ENCODE assay signal across 8 cellular contexts in the genomic region with DNA sequence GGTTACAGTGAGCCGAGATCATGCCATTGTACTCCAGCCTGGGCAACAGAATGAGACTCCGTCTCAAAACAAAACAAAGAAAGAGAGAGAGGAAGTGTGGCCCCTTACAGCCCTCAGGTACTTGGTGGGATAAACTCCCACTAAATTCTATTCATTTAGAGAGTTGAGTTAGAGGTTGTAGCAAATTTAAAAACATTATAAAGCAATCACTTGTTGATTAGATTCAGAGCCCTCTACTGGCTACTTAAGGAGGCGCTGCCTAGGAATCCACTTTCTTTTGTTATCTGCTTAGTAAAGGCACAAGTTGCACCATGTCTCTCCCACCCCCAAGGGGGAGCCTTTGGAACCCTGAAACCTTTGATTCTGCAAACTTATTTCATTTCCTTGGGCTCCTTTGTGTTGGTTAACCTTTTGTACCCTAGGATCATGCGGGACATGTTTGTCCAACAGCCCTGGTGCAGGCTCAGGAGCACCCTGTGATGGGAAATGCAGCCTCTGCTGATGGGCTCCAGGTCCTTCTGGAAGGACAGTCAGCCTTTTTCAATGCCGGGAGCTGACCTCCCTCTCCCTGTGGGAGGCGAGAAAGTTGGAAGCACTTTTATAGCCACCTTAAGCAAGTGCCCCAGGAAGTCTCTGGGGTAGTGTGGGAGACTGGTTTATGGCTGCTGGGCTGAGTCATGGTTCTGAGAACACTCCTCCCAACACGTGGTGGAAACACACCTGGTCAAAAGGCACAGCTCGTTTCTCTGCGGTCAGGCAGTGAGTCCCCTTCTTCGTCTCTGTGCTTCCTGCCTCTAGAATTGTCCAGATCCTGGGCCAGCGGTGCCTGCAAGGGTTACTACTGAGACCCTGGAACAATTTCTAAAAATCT. TPM values are rescaled to one million over a fixed set of nuclear protein-coding genes. Genes with fewer than 3 reads are reported as not detected.
DNase-seq lines count a peak whose midpoint lies in the region; ATAC-seq and TF ChIP-seq lines count a peak whose summit lies in the region.

No MANE protein-coding gene starts in this region.

- DNase-seq in T-helper 2 cell treated with Interferon-gamma antibody and Interleukin-4, amounts not matched to agents 5 μg/mL and 100 μg/mL, for 36 hours (ENCODE audit: low spot score), result peak; percentile 88
- DNase-seq in astrocyte of the hippocampus (ENCODE audit: low read depth, low spot score), result peak; percentile 57
- DNase-seq in kidney epithelial cell (ENCODE audit: low read depth), result peak; percentile 93
- peak; percentile 50 for DNase-seq in stimulated activated CD8-positive, alpha-beta memory T cell treated with anti-CD3 and anti-CD28 coated beads, Interleukin-12 subunit alpha, Interleukin-12 subunit beta, amount 100 ng/mL, for 1 hour (ENCODE audit: low read depth)
- no peak for DNase-seq in NCI-H187 treated with DMSO at 0.1 percent for 48 hours (lab: John Stamatoyannopoulos, UW)

- H3K9me3 ChIP-seq in HUES64 (ENCODE audit: insufficient read depth, low read depth, low read length), result no peaks in the 10 kb centered on the region

- H3K4me3 ChIP-seq in HUES64 (ENCODE audit: low read length), result no peak overlapping the region
- peak overlapping the region; percentile 69 for H3K4me3 ChIP-seq in kidney epithelial cell (ENCODE audit: low read depth, low read length)

- 61% methylated on average over 10 of the region's 11 CpGs for WGBS in HUES64

- H3K9me3 Mint-ChIP-seq in T-helper 2 cell treated with Interferon-gamma antibody and Interleukin-4, amounts not matched to agents 5 μg/mL and 100 μg/mL, for 36 hours, result no peaks in the 10 kb centered on the region

- no peaks in the 10 kb centered on the region for H3K27me3 Mint-ChIP-seq in T-helper 2 cell treated with Interferon-gamma antibody and Interleukin-4, amounts not matched to agents 5 μg/mL and 100 μg/mL, for 36 hours (ENCODE audit: low read depth)

- ATAC-seq in GM21576 (IDR thresholded peaks at IDR 0.05; ENCODE audit: unreplicated experiment), result peak; percentile 96

- H3K27me3 ChIP-seq in HUES64 (ENCODE audit: insufficient read depth, low read length) (no peaks in the 10 kb centered on the region), kidney epithelial cell (ENCODE audit: control insufficient read depth, insufficient read depth, low read length) (no peaks in the 10 kb centered on the region)

- peak overlapping the region; percentile 94 for H3K27ac Mint-ChIP-seq in T-helper 2 cell treated with Interferon-gamma antibody and Interleukin-4, amounts not matched to agents 5 μg/mL and 100 μg/mL, for 36 hours

- peaks cover 43% of the 10 kb centered on the region for H3K4me1 Mint-ChIP-seq in T-helper 2 cell treated with Interferon-gamma antibody and Interleukin-4, amounts not matched to agents 5 μg/mL and 100 μg/mL, for 36 hours (ENCODE audit: low read depth)

- H3K36me3 ChIP-seq in HUES64 (ENCODE audit: insufficient read depth, low read length) (no peaks in the 10 kb centered on the region), kidney epithelial cell (ENCODE audit: control insufficient read depth, insufficient read depth, low read length) (peaks cover 3% of the 10 kb centered on the region)

- peaks cover 4% of the 10 kb centered on the region for H3K4me1 ChIP-seq in HUES64 (ENCODE audit: insufficient read depth, low read length)

- peak overlapping the region; percentile 44; the same call in 1 of the 2 replicates for H3K27ac ChIP-seq in HUES64 (ENCODE audit: low read depth, low read length)

- peak overlapping the region; percentile 81 for H3K4me3 Mint-ChIP-seq in T-helper 2 cell treated with Interferon-gamma antibody and Interleukin-4, amounts not matched to agents 5 μg/mL and 100 μg/mL, for 36 hours

- peak overlapping the region; percentile 18; the same call in 1 of the 2 replicates for H3K9ac ChIP-seq in HUES64 (ENCODE audit: low read depth, low read length)

- TF ChIP-seq CTCF in GM12801 (IDR thresholded peaks at IDR 0.05; ENCODE audit: extremely low read depth, insufficient read length) (peak; percentile 21), kidney epithelial cell (IDR thresholded peaks at IDR 0.05; ENCODE audit: insufficient read depth, low read length, poor library complexity, severe bottlenecking) (peak; percentile 74)

- no peaks in the 10 kb centered on the region for H3K36me3 Mint-ChIP-seq in T-helper 2 cell treated with Interferon-gamma antibody and Interleukin-4, amounts not matched to agents 5 μg/mL and 100 μg/mL, for 36 hours (ENCODE audit: low read depth)

RNA-seq across cellular contexts. Expression of a gene that starts 2.3 kb away (rescaled TPM):
- polyA plus RNA-seq in HUES64 (2013, experiment 1 of 2), result 0.15 TPM
- 0.25 TPM for polyA plus RNA-seq in HUES64 (2013, experiment 2 of 2)
- total RNA-seq in kidney epithelial cell, result 125 and 126 TPM in 2 replicates

RNA-seq across cellular contexts. Expression of a gene that starts 42.4 kb away (rescaled TPM):
- 39.1 TPM for polyA plus RNA-seq in HUES64 (2013, experiment 1 of 2)
- 34.7 TPM for polyA plus RNA-seq in HUES64 (2013, experiment 2 of 2)
- 36.1 and 41.2 TPM in 2 replicates for total RNA-seq in kidney epithelial cell

RNA-seq across cellular contexts. Expression of a gene that starts 55.9 kb away (rescaled TPM):
- polyA plus RNA-seq in HUES64 (2013, experiment 1 of 2), result 92.2 TPM
- 96.4 TPM for polyA plus RNA-seq in HUES64 (2013, experiment 2 of 2)
- total RNA-seq in kidney epithelial cell, result 81.7 and 83.0 TPM in 2 replicates
